ENCODE assay signal across 29 cellular contexts in genomic region chr4:13170131-13170530, GRCh38.
"Had no signal": no experiment of that assay in that cellular context is flagged by ENCODE, and none has a peak within 500 bp of the region (broad histone marks: within the 10 kb centered on the region; RNA-seq: fewer than 3 reads in every experiment).

No MANE protein-coding gene starts in this region.

- H3K36me3 ChIP-seq: ascending aorta, breast epithelium, WERI-Rb-1 had no signal

- H3K4me3 ChIP-seq: ascending aorta, breast epithelium, K562 had no signal

- H3K27me3 ChIP-seq: ascending aorta, breast epithelium had no signal

- H3K9me3 ChIP-seq: ascending aorta, breast epithelium had no signal

- H3K27ac ChIP-seq: ascending aorta, breast epithelium, WERI-Rb-1 had no signal

- H3K4me1 ChIP-seq: breast epithelium had no signal

- ATAC-seq: activated CD8-positive, alpha-beta memory T cell treated with anti-CD3 and anti-CD28 coated beads, Interleukin-2, amount 10 ng/mL, durations not matched to agents 7 days and 5 days; K562; Panc1 had no signal

- DNase-seq: activated CD4-positive, alpha-beta memory T cell treated with anti-CD3 and anti-CD28 coated beads, Interleukin-2, amount 10 ng/mL, durations not matched to agents 7 days and 5 days; activated CD4-positive, alpha-beta T cell treated with anti-CD3 and anti-CD28 coated beads for 1 hour; activated CD4-positive, alpha-beta T cell treated with anti-CD3 and anti-CD28 coated beads for 48 hours; activated CD4-positive, CD25-positive, alpha-beta regulatory T cell; activated CD8-positive, alpha-beta memory T cell treated with anti-CD3 and anti-CD28 coated beads for 24 hours; activated CD8-positive, alpha-beta memory T cell treated with anti-CD3 and anti-CD28 coated beads, Interleukin-2, amount 10 ng/mL, durations not matched to agents 7 days and 5 days; activated gamma-delta T cell; activated naive CD4-positive, alpha-beta T cell treated with Interleukin-2 at 50 U/mL for 16 hours; activated naive CD8-positive, alpha-beta T cell treated with anti-CD3 and anti-CD28 coated beads, Interleukin-2, amount 10 ng/mL, durations not matched to agents 7 days and 5 days; activated T-cell treated with anti-CD3 and anti-CD28 coated beads, Interleukin-2, amount 50 U/mL, for 1 hour; amygdala; NCI-H1048; NCI-H1105 treated with DMSO at 0.1 percent for 48 hours; NCI-H1436; NCI-H1694 treated with DMSO at 0.1 percent for 48 hours; NCI-H2029; NCI-H345; NCI-H524 treated with DMSO at 0.1 percent for 48 hours; RPMI8226; SIG-M5; SW 1271; T-helper 1 cell; T-helper 2 cell; T-helper 9 cell; WERI-Rb-1 had no signal
